ENCODE assay signal across 7 cellular contexts in genomic region chr2:144162652-144163051, GRCh38.
DNase-seq lines count a peak whose midpoint lies in the region; ATAC-seq, FAIRE-seq and TF ChIP-seq lines count a peak whose summit lies in the region.

No MANE protein-coding gene starts in this region.

- intact Hi-C loops in OCI-LY7 (cut with micrococcal nuclease; ENCODE audit: unreplicated experiment): loop anchor here (5.0 to 10.0 kb wide), 2 partner anchors 172 to 345 kb away; a partner anchor contains a TSS

- H3K4me1 Mint-ChIP-seq in GM23338: peaks cover 6% of the 10 kb centered on the region; the same call in 1 of the 3 replicates

- H3K27ac ChIP-seq in GM23338 (ENCODE audit: low read depth) (no peak overlapping the region), OCI-LY7 (ENCODE audit: low read depth, low read length, poor library complexity, severe bottlenecking) (no peak overlapping the region), brain microvascular endothelial cell (no peak overlapping the region), osteoblast (ENCODE audit: low read depth, low read length) (no peak overlapping the region)

- no peak overlapping the region for H3K4me2 ChIP-seq in GM23338
- H3K4me2 ChIP-seq in OCI-LY7 (ENCODE audit: low read length): no peak overlapping the region
- H3K4me2 ChIP-seq in osteoblast (ENCODE audit: insufficient read depth, low read length): no peak overlapping the region

- no peak for TF ChIP-seq POLR2A in GM12892 (IDR thresholded peaks at IDR 0.05; ENCODE audit: low read depth, low read length)

- peak; percentile 83 to 91 for TF ChIP-seq CTCF in GM23338 (conservative IDR thresholded peaks at IDR 0.05; ENCODE audit: low read depth in 2 of 2)
- TF ChIP-seq CTCF in OCI-LY7 (conservative IDR thresholded peaks at IDR 0.05; ENCODE audit: low read length): peak; percentile 83
- peak; percentile 57 for TF ChIP-seq CTCF in brain microvascular endothelial cell (IDR thresholded peaks at IDR 0.05; ENCODE audit: low read depth, low read length, missing control alignments)
- TF ChIP-seq CTCF in osteoblast (IDR thresholded peaks at IDR 0.05; ENCODE audit: extremely low read depth, low read depth, low read length): peak; percentile 16

- CTCF ChIA-PET in OCI-LY7 (lab: Charles Lee; ENCODE audit: unreplicated experiment): no interaction called here

- no peak overlapping the region for H2AFZ ChIP-seq in GM23338
- H2AFZ ChIP-seq in OCI-LY7 (ENCODE audit: low read length): no peak overlapping the region
- H2AFZ ChIP-seq in osteoblast (ENCODE audit: low read length): no peak overlapping the region

- no peaks in the 10 kb centered on the region for H3K79me2 ChIP-seq in GM23338 (replicated peaks; ENCODE audit: insufficient read depth)
- H3K79me2 ChIP-seq in OCI-LY7 (ENCODE audit: insufficient read depth, low read depth, low read length): no peaks in the 10 kb centered on the region
- no peaks in the 10 kb centered on the region for H3K79me2 ChIP-seq in osteoblast (ENCODE audit: insufficient read depth, low read length)

- POLR2A ChIA-PET in OCI-LY7 (lab: Charles Lee): interaction anchor here (0.8 to 1.2 kb wide), 3 partner anchors 13 to 1590 kb away, joined by 3 read pairs; a partner anchor contains a TSS

- in situ Hi-C loops in brain microvascular endothelial cell (cut with HindIII; ENCODE audit: low pct_ligation_motif_present, low sequenced_read_pairs): no loop called here

- H3K9me2 ChIP-seq in GM23338 (ENCODE audit: insufficient read depth) (no peaks in the 10 kb centered on the region), OCI-LY7 (ENCODE audit: insufficient read depth, low read length) (no peaks in the 10 kb centered on the region; the same call in 1 of the 2 replicates)

- FAIRE-seq in GM12892 (lab: Jason Lieb, UNC): peak; percentile 57

- H3K4me1 ChIP-seq in GM23338 (ENCODE audit: insufficient read depth) (no peaks in the 10 kb centered on the region), OCI-LY7 (ENCODE audit: insufficient read depth, low read length, poor library complexity, severe bottlenecking) (no peaks in the 10 kb centered on the region), osteoblast (ENCODE audit: insufficient read depth, low read length) (no peaks in the 10 kb centered on the region)

- no peaks in the 10 kb centered on the region for H3F3A ChIP-seq in GM23338 (replicated peaks; ENCODE audit: low read depth)

- H3K27me3 ChIP-seq in GM23338 (ENCODE audit: insufficient read depth): no peaks in the 10 kb centered on the region
- no peaks in the 10 kb centered on the region for H3K27me3 ChIP-seq in brain microvascular endothelial cell (replicated peaks)
- no peaks in the 10 kb centered on the region for H3K27me3 ChIP-seq in osteoblast (ENCODE audit: insufficient read depth, low read length)

- H3K9me3 Mint-ChIP-seq in GM23338: no peaks in the 10 kb centered on the region

- no peaks in the 10 kb centered on the region for H3K27me3 Mint-ChIP-seq in GM23338 (ENCODE audit: insufficient read depth, low read depth, poor library complexity)

- no peak overlapping the region for H3K4me3 ChIP-seq in GM23338
- H3K4me3 ChIP-seq in OCI-LY7 (ENCODE audit: low read depth, low read length, poor library complexity, severe bottlenecking): no peak overlapping the region
- H3K4me3 ChIP-seq in brain microvascular endothelial cell (ENCODE audit: low read depth, low read length): no peak overlapping the region
- no peak overlapping the region for H3K4me3 ChIP-seq in osteoblast (ENCODE audit: insufficient read depth, low read length)

- no peaks in the 10 kb centered on the region for H3K36me3 ChIP-seq in GM23338 (ENCODE audit: insufficient read depth)
- H3K36me3 ChIP-seq in OCI-LY7 (ENCODE audit: insufficient read depth, low read length): no peaks in the 10 kb centered on the region
- H3K36me3 ChIP-seq in brain microvascular endothelial cell (replicated peaks): no peaks in the 10 kb centered on the region
- H3K36me3 ChIP-seq in osteoblast (ENCODE audit: insufficient read depth, low read length): no peaks in the 10 kb centered on the region

- H3K27ac Mint-ChIP-seq in GM23338: no peak overlapping the region

- no peak overlapping the region for H3K4me3 Mint-ChIP-seq in GM23338

- H3K9me3 ChIP-seq in OCI-LY7 (ENCODE audit: low read length) (no peaks in the 10 kb centered on the region), osteoblast (ENCODE audit: low read depth, low read length) (no peaks in the 10 kb centered on the region)

- ATAC-seq in GM23338: peak; percentile 91
- no peak for ATAC-seq in HG03045 (IDR thresholded peaks at IDR 0.05; ENCODE audit: unreplicated experiment)
- ATAC-seq in HG03571 (IDR thresholded peaks at IDR 0.05; ENCODE audit: unreplicated experiment): no peak

- no TSS peak for BruUV-seq in OCI-LY7 (replicated peaks; lab: Mats Ljungman, UMichigan)

- H4K20me1 ChIP-seq in GM23338 (replicated peaks; ENCODE audit: insufficient read depth) (no peaks in the 10 kb centered on the region), OCI-LY7 (ENCODE audit: insufficient read depth, low read length) (no peaks in the 10 kb centered on the region), osteoblast (ENCODE audit: insufficient read depth, low read length) (no peaks in the 10 kb centered on the region)

- H3K36me3 Mint-ChIP-seq in GM23338 (ENCODE audit: low read depth): no peaks in the 10 kb centered on the region

- no peak for DNase-seq in GM12892 (ENCODE audit: insufficient read length)
- peak; percentile 77 for DNase-seq in GM23338 (ENCODE audit: low spot score)
- DNase-seq in OCI-LY7 (ENCODE audit: low spot score): peak; percentile 65
- DNase-seq in brain microvascular endothelial cell: no peak
- DNase-seq in osteoblast (ENCODE audit: insufficient read length, low spot score, missing footprints): no peak

TF ChIP-seq in GM23338, 12 proteins besides CTCF, POLR2A, EP300 and RAD21 (continues in another document):
- TF ChIP-seq EZH2 (IDR thresholded peaks at IDR 0.05; ENCODE audit: low read depth, unreplicated experiment) (no peak), EZH2phosphoT487 (IDR thresholded peaks at IDR 0.05; ENCODE audit: unreplicated experiment) (no peak), REST (IDR thresholded peaks at IDR 0.05; ENCODE audit: unreplicated experiment) (no peak), STAT1 (IDR thresholded peaks at IDR 0.05; ENCODE audit: unreplicated experiment) (no peak), JUNB (IDR thresholded peaks at IDR 0.05; ENCODE audit: unreplicated experiment) (no peak), CREB1 (CRISPR knock-in tag; IDR thresholded peaks at IDR 0.05; ENCODE audit: low read depth) (no peak), ZNF114 (CRISPR knock-in tag; IDR thresholded peaks at IDR 0.05) (no peak), ETS1 (IDR thresholded peaks at IDR 0.05) (no peak)

Comparison
In these comparisons a context has a peak if more than half of its experiments do, and no peak if none do; other contexts are left out.
1. DNase-seq: peak in GM23338 (single experiment) and OCI-LY7 (single experiment); none in GM12892 (single experiment), brain microvascular endothelial cell (single experiment) and osteoblast (single experiment).
2. CTCF ChIP-seq: peak in every context shown above with its lines; median percentile 87 in GM23338; 83 in OCI-LY7; 57 in brain microvascular endothelial cell; 16 in osteoblast.